In genomic region chr1:58858344-58858673, GRCh38 we compare ENCODE assay signal across 9 cellular contexts.
A peak's percentile ranks its signal among the peaks of the same experiment; 100 is the strongest.
DNase-seq lines count a peak whose midpoint lies in the region; ATAC-seq and TF ChIP-seq lines count a peak whose summit lies in the region.
"Had no signal": no experiment of that assay in that cellular context is flagged by ENCODE, and none has a peak within 500 bp of the region (broad histone marks: within the 10 kb centered on the region; RNA-seq: fewer than 3 reads in every experiment).

No MANE protein-coding gene starts in this region.

- no peak overlapping the region for H3K4me3 Mint-ChIP-seq in activated CD4-positive, alpha-beta memory T cell treated with anti-CD3 and anti-CD28 coated beads for 36 hours
- no peak overlapping the region for H3K4me3 Mint-ChIP-seq in mesothelial cell of epicardium
- H3K4me3 Mint-ChIP-seq: dendritic cell treated with granulocyte-macrophage colony-stimulating factor and Interleukin-4, amounts not matched to agents 40 ng/mL and 50 ng/mL, for 4 days had no signal

- no peak overlapping the region for H3K4me3 ChIP-seq in suprapubic skin
- H3K4me3 ChIP-seq in WERI-Rb-1 (ENCODE audit: low read depth, low read length) = no peak overlapping the region

- CTCF ChIA-PET in activated CD4-positive, alpha-beta memory T cell treated with anti-CD3 and anti-CD28 coated beads for 36 hours (lab: Charles Lee) = interaction anchor here (1.2 to 1.9 kb wide), 2 partner anchors 12 to 17 kb away, joined by 3 to 4 read pairs; no protein-coding TSS in a partner anchor

- peaks cover 24% of the 10 kb centered on the region for H3K4me1 Mint-ChIP-seq in activated CD4-positive, alpha-beta memory T cell treated with anti-CD3 and anti-CD28 coated beads for 36 hours (ENCODE audit: low read depth)
- peaks cover 26% of the 10 kb centered on the region for H3K4me1 Mint-ChIP-seq in mesothelial cell of epicardium

- ATAC-seq in GM19025 (IDR thresholded peaks at IDR 0.05; ENCODE audit: low read depth, unreplicated experiment) (peak; percentile 9), HG02938 (IDR thresholded peaks at IDR 0.05; ENCODE audit: unreplicated experiment) (peak; percentile 3), foreskin keratinocyte (no peak)

- H3K9me3 ChIP-seq in suprapubic skin (no peaks in the 10 kb centered on the region), WERI-Rb-1 (ENCODE audit: severe bottlenecking) (no peaks in the 10 kb centered on the region)

- DNase-seq in activated CD4-positive, alpha-beta memory T cell treated with anti-CD3 and anti-CD28 coated beads for 36 hours = peak; percentile 35
- DNase-seq in mesothelial cell of epicardium (ENCODE audit: low spot score in 2 of 2, unreplicated experiment in 2 of 2) (no peak), NK-92 (lab: John Stamatoyannopoulos, UW; ENCODE audit: unreplicated experiment) (no peak), suprapubic skin (ENCODE audit: low spot score in 2 of 2) (no peak), foreskin keratinocyte (no peak), WERI-Rb-1 (no peak)

- H3K27ac ChIP-seq in suprapubic skin = no peak overlapping the region
- no peak overlapping the region for H3K27ac ChIP-seq in foreskin keratinocyte
- H3K27ac ChIP-seq in WERI-Rb-1 = no peak overlapping the region

- TF ChIP-seq CTCF in mesothelial cell of epicardium (IDR thresholded peaks at IDR 0.05; ENCODE audit: unreplicated experiment) (no peak), suprapubic skin (IDR thresholded peaks at IDR 0.05) (no peak), foreskin keratinocyte (conservative IDR thresholded peaks at IDR 0.05) (no peak), WERI-Rb-1 (IDR thresholded peaks at IDR 0.05; ENCODE audit: low read depth, low read length) (no peak)

- H3K27me3 ChIP-seq in suprapubic skin (no peaks in the 10 kb centered on the region), foreskin keratinocyte (no peaks in the 10 kb centered on the region), WERI-Rb-1 (ENCODE audit: insufficient read depth, low read depth, severe bottlenecking) (no peaks in the 10 kb centered on the region)

- H3K36me3 ChIP-seq in suprapubic skin = no peaks in the 10 kb centered on the region
- no peaks in the 10 kb centered on the region for H3K36me3 ChIP-seq in WERI-Rb-1

- POLR2A ChIA-PET in activated CD4-positive, alpha-beta memory T cell treated with anti-CD3 and anti-CD28 coated beads for 36 hours (lab: Charles Lee) = interaction anchor here (1.2 kb wide), 1 partner anchor 24 kb away, joined by 3 read pairs; no protein-coding TSS in a partner anchor

- H3K4me1 ChIP-seq in suprapubic skin = no peaks in the 10 kb centered on the region
- H3K4me1 ChIP-seq in foreskin keratinocyte = peaks cover 3% of the 10 kb centered on the region

- H3K9me3 Mint-ChIP-seq in activated CD4-positive, alpha-beta memory T cell treated with anti-CD3 and anti-CD28 coated beads for 36 hours = no peaks in the 10 kb centered on the region
- H3K9me3 Mint-ChIP-seq in mesothelial cell of epicardium = no peaks in the 10 kb centered on the region
- H3K9me3 Mint-ChIP-seq: dendritic cell treated with granulocyte-macrophage colony-stimulating factor and Interleukin-4, amounts not matched to agents 40 ng/mL and 50 ng/mL, for 4 days had no signal

- peak overlapping the region; percentile 67 for H3K27ac Mint-ChIP-seq in activated CD4-positive, alpha-beta memory T cell treated with anti-CD3 and anti-CD28 coated beads for 36 hours
- peak overlapping the region; percentile 4 for H3K27ac Mint-ChIP-seq in mesothelial cell of epicardium
- H3K27ac Mint-ChIP-seq: dendritic cell treated with granulocyte-macrophage colony-stimulating factor and Interleukin-4, amounts not matched to agents 40 ng/mL and 50 ng/mL, for 4 days had no signal

- H3K27me3 Mint-ChIP-seq in activated CD4-positive, alpha-beta memory T cell treated with anti-CD3 and anti-CD28 coated beads for 36 hours = no peaks in the 10 kb centered on the region
- peaks cover 13% of the 10 kb centered on the region for H3K27me3 Mint-ChIP-seq in mesothelial cell of epicardium (ENCODE audit: low read depth)
- H3K27me3 Mint-ChIP-seq: dendritic cell treated with granulocyte-macrophage colony-stimulating factor and Interleukin-4, amounts not matched to agents 40 ng/mL and 50 ng/mL, for 4 days had no signal

- no peak for TF ChIP-seq POLR2A in suprapubic skin (IDR thresholded peaks at IDR 0.05)

- no peak for TF ChIP-seq EP300 in suprapubic skin (IDR thresholded peaks at IDR 0.05)

- no peaks in the 10 kb centered on the region for H3K36me3 Mint-ChIP-seq in activated CD4-positive, alpha-beta memory T cell treated with anti-CD3 and anti-CD28 coated beads for 36 hours
- no peaks in the 10 kb centered on the region for H3K36me3 Mint-ChIP-seq in mesothelial cell of epicardium

- 81% methylated on average over 2 of the region's 2 CpGs for WGBS in suprapubic skin

- intact Hi-C loops in activated CD4-positive, alpha-beta memory T cell treated with anti-CD3 and anti-CD28 coated beads for 36 hours (cut with micrococcal nuclease) = no loop called here
